Comparison of ENCODE assay signal across 20 cellular contexts in genomic region chr1:109923946-109924275, GRCh38. TPM values are rescaled to one million over a fixed set of nuclear protein-coding genes. Genes with fewer than 3 reads are reported as not detected.
DNase-seq lines count a peak whose midpoint lies in the region; ATAC-seq and TF ChIP-seq lines count a peak whose summit lies in the region.
"Had no signal": no experiment of that assay in that cellular context is flagged by ENCODE, and none has a peak within 500 bp of the region (broad histone marks: within the 10 kb centered on the region; RNA-seq: fewer than 3 reads in every experiment).

No MANE protein-coding gene starts in this region.

- H3K27ac Mint-ChIP-seq in T-helper 17 cell (peak overlapping the region; percentile 81), nephron progenitor cell (no peak overlapping the region), WTC11 (no peak overlapping the region)
- H3K27ac Mint-ChIP-seq: activated naive CD8-positive, alpha-beta T cell treated with anti-CD3 and anti-CD28 coated beads, Interleukin-2, amount 10 ng/mL, durations not matched to agents 7 days and 5 days; activated T-cell treated with anti-CD3 and anti-CD28 coated beads, Interleukin-2, amount 50 U/mL, for 24 hours; progenitor cell of endocrine pancreas had no signal

- H3K9me3 Mint-ChIP-seq in nephron progenitor cell (no peaks in the 10 kb centered on the region), WTC11 (peaks cover 3% of the 10 kb centered on the region; the same call in 1 of the 2 replicates)
- H3K9me3 Mint-ChIP-seq: activated T-cell treated with anti-CD3 and anti-CD28 coated beads, Interleukin-2, amount 50 U/mL, for 24 hours; T-helper 2 cell treated with Interferon-gamma antibody and Interleukin-4, amounts not matched to agents 5 μg/mL and 100 μg/mL, for 36 hours had no signal

- peaks cover 23% of the 10 kb centered on the region for H3K36me3 Mint-ChIP-seq in T-helper 17 cell (ENCODE audit: low read depth)
- H3K36me3 Mint-ChIP-seq in nephron progenitor cell (ENCODE audit: low read depth): peaks cover 27% of the 10 kb centered on the region
- H3K36me3 Mint-ChIP-seq in WTC11: no peaks in the 10 kb centered on the region
- H3K36me3 Mint-ChIP-seq: naive B cell had no signal

- peak overlapping the region; percentile 82 for H3K27ac ChIP-seq in vagina
- H3K27ac ChIP-seq: brain microvascular endothelial cell, epithelial cell of prostate had no signal

- H3K4me3 Mint-ChIP-seq in T-helper 17 cell: no peak overlapping the region
- peak overlapping the region; percentile 58 for H3K4me3 Mint-ChIP-seq in nephron progenitor cell
- no peak overlapping the region for H3K4me3 Mint-ChIP-seq in WTC11
- H3K4me3 Mint-ChIP-seq: activated naive CD8-positive, alpha-beta T cell treated with anti-CD3 and anti-CD28 coated beads, Interleukin-2, amount 10 ng/mL, durations not matched to agents 7 days and 5 days; T-helper 2 cell treated with Interferon-gamma antibody and Interleukin-4, amounts not matched to agents 5 μg/mL and 100 μg/mL, for 36 hours had no signal

- H3K27me3 Mint-ChIP-seq in T-helper 17 cell (no peaks in the 10 kb centered on the region), nephron progenitor cell (ENCODE audit: low read depth, poor library complexity) (no peaks in the 10 kb centered on the region), WTC11 (ENCODE audit: low read depth) (no peaks in the 10 kb centered on the region)
- H3K27me3 Mint-ChIP-seq: activated naive CD8-positive, alpha-beta T cell treated with anti-CD3 and anti-CD28 coated beads, Interleukin-2, amount 10 ng/mL, durations not matched to agents 7 days and 5 days; activated T-cell treated with anti-CD3 and anti-CD28 coated beads, Interleukin-2, amount 50 U/mL, for 24 hours; progenitor cell of endocrine pancreas had no signal

- POLR2A ChIA-PET in WTC11 (lab: Charles Lee): interaction anchor here (1.9 kb wide), 1 partner anchor 60 kb away, joined by 6 read pairs; the partner anchor contains the start of gene AHCYL1

- peaks cover 0 to 76% of the 10 kb centered on the region in 2 donors for H3K36me3 ChIP-seq in vagina

- TF ChIP-seq CTCF in nephron progenitor cell (IDR thresholded peaks at IDR 0.05) (no peak), vagina (IDR thresholded peaks at IDR 0.05) (no peak), WTC11 (IDR thresholded peaks at IDR 0.05) (no peak)

- DNase-seq in cardiac septum (ENCODE audit: low spot score) (peak; percentile 73), Right ventricle myocardium inferior (ENCODE audit: missing footprints) (no peak), T-helper 17 cell (no peak), nephron progenitor cell (no peak), vagina (ENCODE audit: extremely low spot score in 2 of 2) (no peak), GDM1 (lab: John Stamatoyannopoulos, UW) (no peak), WTC11 (ENCODE audit: low spot score) (no peak)
- DNase-seq in activated T-cell treated with anti-CD3 and anti-CD28 coated beads, Interleukin-2, amount 50 U/mL, for 48 hours: no peak
- DNase-seq: activated naive CD8-positive, alpha-beta T cell treated with anti-CD3 and anti-CD28 coated beads, Interleukin-2, amount 10 ng/mL, durations not matched to agents 7 days and 5 days; activated T-cell treated with anti-CD3 and anti-CD28 coated beads, Interleukin-2, amount 50 U/mL, for 24 hours; brain microvascular endothelial cell; dermis blood vessel endothelial cell; Kasumi-1; naive B cell; NCI-H1417; SHP77 treated with DMSO at 0.1 percent for 48 hours had no signal

- H3K4me1 Mint-ChIP-seq in T-helper 17 cell (peaks cover 19% of the 10 kb centered on the region), nephron progenitor cell (peaks cover 47% of the 10 kb centered on the region), WTC11 (no peaks in the 10 kb centered on the region)
- H3K4me1 Mint-ChIP-seq: naive B cell had no signal

- H3K4me3 ChIP-seq in vagina: no peak overlapping the region
- H3K4me3 ChIP-seq: lung had no signal

- no peaks in the 10 kb centered on the region for H3K27me3 ChIP-seq in vagina
- H3K27me3 ChIP-seq: brain microvascular endothelial cell had no signal

- no peaks in the 10 kb centered on the region for H3K9me3 ChIP-seq in T-helper 17 cell (ENCODE audit: control insufficient read depth, low read length, poor library complexity, severe bottlenecking)
- no peaks in the 10 kb centered on the region for H3K9me3 ChIP-seq in vagina

- intact Hi-C loops in cardiac septum (cut with DNase I): no loop called here
- intact Hi-C loops in Right ventricle myocardium inferior (cut with DNase I): no loop called here
- intact Hi-C loops in vagina (cut with DNase I): loop anchor here (5.0 kb wide), 1 partner anchor 377 kb away; the partner anchor contains the start of gene GNAI3

- CTCF ChIA-PET in WTC11 (lab: Charles Lee): interaction anchor here (0.7 to 4.4 kb wide), 28 partner anchors 10 to 284 kb away, joined by 3 to 80 read pairs (median 6); partner anchors contain the start of genes AHCYL1 and STRIP1

- H3K4me1 ChIP-seq in vagina: peaks cover 50% of the 10 kb centered on the region

- ATAC-seq in Right ventricle myocardium inferior (no peak), T-helper 17 cell (no peak), WTC11 (no peak)

- no peak for TF ChIP-seq POLR2A in vagina (IDR thresholded peaks at IDR 0.05)

TF ChIP-seq in WTC11, 78 proteins besides CTCF, POLR2A, EP300 and RAD21 (continues in another document):
- TF ChIP-seq USF1 (CRISPR knock-in tag; IDR thresholded peaks at IDR 0.05): no peak
- TF ChIP-seq ARID4B (CRISPR knock-in tag; IDR thresholded peaks at IDR 0.05; ENCODE audit: borderline replicate concordance): no peak
- TF ChIP-seq ZNF263 (CRISPR knock-in tag; IDR thresholded peaks at IDR 0.05; ENCODE audit: low read depth): no peak
- TF ChIP-seq GRHL2 (CRISPR knock-in tag; IDR thresholded peaks at IDR 0.05; ENCODE audit: insufficient replicate concordance, severe bottlenecking): no peak
- TF ChIP-seq IRF1 (CRISPR knock-in tag; IDR thresholded peaks at IDR 0.05): no peak
- TF ChIP-seq HMGA2 (CRISPR knock-in tag; IDR thresholded peaks at IDR 0.05): no peak
- TF ChIP-seq ZSCAN18 (CRISPR knock-in tag; IDR thresholded peaks at IDR 0.05): no peak
- no peak for TF ChIP-seq KAT7 (CRISPR knock-in tag; IDR thresholded peaks at IDR 0.05; ENCODE audit: borderline replicate concordance)

RNA-seq across cellular contexts. Expression of gene CSF1, which starts 13.3 kb away (rescaled TPM):
- total RNA-seq in cardiac septum: 16.7 TPM
- total RNA-seq in Right ventricle myocardium inferior: 19.0 TPM
- 10 to 100 TPM; 15.4 to 20.3 TPM for total RNA-seq in T-helper 17 cell
- total RNA-seq in vagina: 159 TPM
- total RNA-seq in WTC11 (2021): 2.5 to 3.3 TPM (median 3.0 TPM) in 3 replicates
